ENCODE assay signal across 23 cellular contexts in genomic region chr14:35425850-35426249, GRCh38. TPM values are rescaled to one million over a fixed set of nuclear protein-coding genes. Genes with fewer than 3 reads are reported as not detected.
DNase-seq lines count a peak whose midpoint lies in the region; ATAC-seq and TF ChIP-seq lines count a peak whose summit lies in the region.
"Had no signal": no experiment of that assay in that cellular context is flagged by ENCODE, and none has a peak within 500 bp of the region (broad histone marks: within the 10 kb centered on the region; RNA-seq: fewer than 3 reads in every experiment).

No MANE protein-coding gene starts in this region.

- no peak overlapping the region for H3K27ac Mint-ChIP-seq in activated CD4-positive, alpha-beta T cell treated with anti-CD3 and anti-CD28 coated beads for 36 hours
- H3K27ac Mint-ChIP-seq in activated naive CD8-positive, alpha-beta T cell treated with anti-CD3 and anti-CD28 coated beads, Interleukin-2, amount 50 U/mL, for 24 hours: no peak overlapping the region
- H3K27ac Mint-ChIP-seq in activated naive CD8-positive, alpha-beta T cell treated with anti-CD3 and anti-CD28 coated beads for 36 hours: no peak overlapping the region
- no peak overlapping the region for H3K27ac Mint-ChIP-seq in activated T-helper 17 cell treated with anti-CD3 and anti-CD28 coated beads, Interleukin-2, amount 50 U/mL, for 72 hours
- H3K27ac Mint-ChIP-seq in CD8-positive, alpha-beta T cell: no peak overlapping the region
- H3K27ac Mint-ChIP-seq: B cell; CD4-positive, alpha-beta T cell had no signal

- no peaks in the 10 kb centered on the region for H3K9me3 ChIP-seq in CD8-positive, alpha-beta T cell (ENCODE audit: low read length)

- H3K27me3 Mint-ChIP-seq in activated CD4-positive, alpha-beta T cell treated with anti-CD3 and anti-CD28 coated beads for 36 hours: no peaks in the 10 kb centered on the region
- H3K27me3 Mint-ChIP-seq in activated naive CD8-positive, alpha-beta T cell treated with anti-CD3 and anti-CD28 coated beads, Interleukin-2, amount 50 U/mL, for 24 hours: no peaks in the 10 kb centered on the region
- no peaks in the 10 kb centered on the region for H3K27me3 Mint-ChIP-seq in activated naive CD8-positive, alpha-beta T cell treated with anti-CD3 and anti-CD28 coated beads for 36 hours
- H3K27me3 Mint-ChIP-seq in activated T-helper 17 cell treated with anti-CD3 and anti-CD28 coated beads, Interleukin-2, amount 50 U/mL, for 72 hours: no peaks in the 10 kb centered on the region
- H3K27me3 Mint-ChIP-seq in CD8-positive, alpha-beta T cell (ENCODE audit: low read depth): no peaks in the 10 kb centered on the region
- H3K27me3 Mint-ChIP-seq: B cell; CD4-positive, alpha-beta T cell had no signal

- no peak for TF ChIP-seq CTCF in CD8-positive, alpha-beta T cell (IDR thresholded peaks at IDR 0.05)

- H3K9me3 Mint-ChIP-seq in activated CD4-positive, alpha-beta T cell treated with anti-CD3 and anti-CD28 coated beads for 36 hours (ENCODE audit: low read depth): no peaks in the 10 kb centered on the region
- H3K9me3 Mint-ChIP-seq in activated naive CD8-positive, alpha-beta T cell treated with anti-CD3 and anti-CD28 coated beads, Interleukin-2, amount 50 U/mL, for 24 hours: no peaks in the 10 kb centered on the region
- H3K9me3 Mint-ChIP-seq in activated naive CD8-positive, alpha-beta T cell treated with anti-CD3 and anti-CD28 coated beads for 36 hours: peaks cover 2% of the 10 kb centered on the region
- no peaks in the 10 kb centered on the region for H3K9me3 Mint-ChIP-seq in activated T-helper 17 cell treated with anti-CD3 and anti-CD28 coated beads, Interleukin-2, amount 50 U/mL, for 72 hours
- H3K9me3 Mint-ChIP-seq in CD8-positive, alpha-beta T cell: no peaks in the 10 kb centered on the region
- H3K9me3 Mint-ChIP-seq: CD4-positive, alpha-beta T cell; CD8-positive, alpha-beta memory T cell had no signal

- no peak overlapping the region for H3K4me3 Mint-ChIP-seq in activated CD4-positive, alpha-beta T cell treated with anti-CD3 and anti-CD28 coated beads for 36 hours
- H3K4me3 Mint-ChIP-seq in activated naive CD8-positive, alpha-beta T cell treated with anti-CD3 and anti-CD28 coated beads, Interleukin-2, amount 50 U/mL, for 24 hours: no peak overlapping the region
- no peak overlapping the region for H3K4me3 Mint-ChIP-seq in activated naive CD8-positive, alpha-beta T cell treated with anti-CD3 and anti-CD28 coated beads for 36 hours
- no peak overlapping the region for H3K4me3 Mint-ChIP-seq in activated T-helper 17 cell treated with anti-CD3 and anti-CD28 coated beads, Interleukin-2, amount 50 U/mL, for 72 hours
- H3K4me3 Mint-ChIP-seq in CD8-positive, alpha-beta T cell: no peak overlapping the region
- H3K4me3 Mint-ChIP-seq: B cell; CD4-positive, alpha-beta T cell; CD8-positive, alpha-beta memory T cell had no signal

- H3K27ac ChIP-seq in CD8-positive, alpha-beta T cell (ENCODE audit: low read depth, low read length): no peak overlapping the region
- H3K27ac ChIP-seq: 22Rv1; A549; BLaER1 treated with 17β-estradiol and CSF1 and Interleukin-3, amounts not matched to agents 10 nM and 100 nM; C4-2B had no signal

- peaks cover 4% of the 10 kb centered on the region for H3K4me1 ChIP-seq in CD8-positive, alpha-beta T cell (ENCODE audit: insufficient read depth, low read length)

- ATAC-seq in activated CD4-positive, alpha-beta T cell treated with anti-CD3 and anti-CD28 coated beads for 36 hours: peak; percentile 40
- peak; percentile 31 for ATAC-seq in activated naive CD8-positive, alpha-beta T cell treated with anti-CD3 and anti-CD28 coated beads, Interleukin-2, amount 50 U/mL, for 24 hours
- ATAC-seq in activated T-helper 17 cell treated with anti-CD3 and anti-CD28 coated beads, Interleukin-2, amount 50 U/mL, for 72 hours (replicated peaks): peak; percentile 74
- ATAC-seq in CD8-positive, alpha-beta T cell: no peak
- ATAC-seq: A549, GM12878 had no signal

- no peak for DNase-seq in activated CD4-positive, alpha-beta T cell treated with anti-CD3 and anti-CD28 coated beads for 36 hours
- DNase-seq in activated CD4-positive, alpha-beta T cell treated with anti-CD3 and anti-CD28 coated beads for 48 hours: no peak
- DNase-seq in activated naive CD8-positive, alpha-beta T cell treated with anti-CD3 and anti-CD28 coated beads, Interleukin-2, amount 50 U/mL, for 24 hours: no peak
- no peak for DNase-seq in activated naive CD8-positive, alpha-beta T cell treated with anti-CD3 and anti-CD28 coated beads for 36 hours
- no peak for DNase-seq in CD8-positive, alpha-beta T cell
- DNase-seq: AML-193; CD4-positive, alpha-beta T cell; CD8-positive, alpha-beta memory T cell; COR-L47; DMS 273 treated with DMSO at 0.1 percent for 48 hours; DMS153; DMS53; DMS79; DND-41; EL; GDM1 had no signal

- H3K4me3 ChIP-seq in CD8-positive, alpha-beta T cell (ENCODE audit: low read depth, low read length): no peak overlapping the region
- H3K4me3 ChIP-seq: A549; BLaER1 treated with 17β-estradiol and CSF1 and Interleukin-3, amounts not matched to agents 10 nM and 100 nM; GM12878 had no signal

- peaks cover 25% of the 10 kb centered on the region for H3K4me1 Mint-ChIP-seq in activated CD4-positive, alpha-beta T cell treated with anti-CD3 and anti-CD28 coated beads for 36 hours
- peaks cover 26% of the 10 kb centered on the region for H3K4me1 Mint-ChIP-seq in activated naive CD8-positive, alpha-beta T cell treated with anti-CD3 and anti-CD28 coated beads, Interleukin-2, amount 50 U/mL, for 24 hours
- H3K4me1 Mint-ChIP-seq in activated naive CD8-positive, alpha-beta T cell treated with anti-CD3 and anti-CD28 coated beads for 36 hours: peaks cover 23% of the 10 kb centered on the region
- peaks cover 10% of the 10 kb centered on the region for H3K4me1 Mint-ChIP-seq in activated T-helper 17 cell treated with anti-CD3 and anti-CD28 coated beads, Interleukin-2, amount 50 U/mL, for 72 hours
- H3K4me1 Mint-ChIP-seq in CD8-positive, alpha-beta T cell (ENCODE audit: low read depth): peaks cover 6% of the 10 kb centered on the region

- H3K36me3 ChIP-seq in CD8-positive, alpha-beta T cell (ENCODE audit: insufficient read depth, low read length): no peaks in the 10 kb centered on the region
- H3K36me3 ChIP-seq: BLaER1 treated with 17β-estradiol and CSF1 and Interleukin-3, amounts not matched to agents 10 nM and 100 nM had no signal

- H3K27me3 ChIP-seq in CD8-positive, alpha-beta T cell (ENCODE audit: insufficient read depth, low read length): no peaks in the 10 kb centered on the region
- H3K27me3 ChIP-seq: BLaER1 treated with 17β-estradiol and CSF1 and Interleukin-3, amounts not matched to agents 10 nM and 100 nM had no signal

- intact Hi-C loops in activated CD4-positive, alpha-beta T cell treated with anti-CD3 and anti-CD28 coated beads for 36 hours (cut with DNase I, micrococcal nuclease): no loop called here
- intact Hi-C loops in CD8-positive, alpha-beta T cell (cut with DNase I, micrococcal nuclease): loop anchor here in 1 of 2 experiments (10.0 kb wide), 1 partner anchor 259 kb away; no protein-coding TSS in a partner anchor

- POLR2A ChIA-PET in activated CD4-positive, alpha-beta T cell treated with anti-CD3 and anti-CD28 coated beads for 36 hours (lab: Charles Lee): no interaction called here
- POLR2A ChIA-PET in CD8-positive, alpha-beta T cell (lab: Charles Lee): no interaction called here

- CTCF ChIA-PET in activated CD4-positive, alpha-beta T cell treated with anti-CD3 and anti-CD28 coated beads for 36 hours (lab: Charles Lee): interaction anchor here (0.6 kb wide), 1 partner anchor 957 kb away, joined by 3 read pairs; no protein-coding TSS in a partner anchor
- CTCF ChIA-PET in CD8-positive, alpha-beta T cell (lab: Charles Lee): no interaction called here

- no peaks in the 10 kb centered on the region for H3K36me3 Mint-ChIP-seq in activated CD4-positive, alpha-beta T cell treated with anti-CD3 and anti-CD28 coated beads for 36 hours (ENCODE audit: low read depth)
- H3K36me3 Mint-ChIP-seq in activated naive CD8-positive, alpha-beta T cell treated with anti-CD3 and anti-CD28 coated beads, Interleukin-2, amount 50 U/mL, for 24 hours (ENCODE audit: low read depth): no peaks in the 10 kb centered on the region
- H3K36me3 Mint-ChIP-seq in activated naive CD8-positive, alpha-beta T cell treated with anti-CD3 and anti-CD28 coated beads for 36 hours: no peaks in the 10 kb centered on the region
- H3K36me3 Mint-ChIP-seq in activated T-helper 17 cell treated with anti-CD3 and anti-CD28 coated beads, Interleukin-2, amount 50 U/mL, for 72 hours (ENCODE audit: low read depth): no peaks in the 10 kb centered on the region
- no peaks in the 10 kb centered on the region for H3K36me3 Mint-ChIP-seq in CD8-positive, alpha-beta T cell
- H3K36me3 Mint-ChIP-seq: CD8-positive, alpha-beta memory T cell had no signal

RNA-seq across cellular contexts. Expression of gene NFKBIA, which starts 21.3 kb away (rescaled TPM):
- 100 to 1,000 TPM; 264 to 298 TPM for total RNA-seq in activated CD4-positive, alpha-beta T cell treated with anti-CD3 and anti-CD28 coated beads for 36 hours
- total RNA-seq in activated naive CD8-positive, alpha-beta T cell treated with anti-CD3 and anti-CD28 coated beads for 36 hours: 100 to 1,000 TPM; 395 to 400 TPM
- 100 to 1,000 TPM; 299 to 554 TPM for total RNA-seq in activated T-helper 17 cell treated with anti-CD3 and anti-CD28 coated beads, Interleukin-2, amount 50 U/mL, for 72 hours
- total RNA-seq in CD8-positive, alpha-beta T cell: 1,000 to 10,000 TPM; 1,097 to 1,133 TPM
